8 cellular contexts compared by ENCODE assay signal in the genomic region with DNA sequence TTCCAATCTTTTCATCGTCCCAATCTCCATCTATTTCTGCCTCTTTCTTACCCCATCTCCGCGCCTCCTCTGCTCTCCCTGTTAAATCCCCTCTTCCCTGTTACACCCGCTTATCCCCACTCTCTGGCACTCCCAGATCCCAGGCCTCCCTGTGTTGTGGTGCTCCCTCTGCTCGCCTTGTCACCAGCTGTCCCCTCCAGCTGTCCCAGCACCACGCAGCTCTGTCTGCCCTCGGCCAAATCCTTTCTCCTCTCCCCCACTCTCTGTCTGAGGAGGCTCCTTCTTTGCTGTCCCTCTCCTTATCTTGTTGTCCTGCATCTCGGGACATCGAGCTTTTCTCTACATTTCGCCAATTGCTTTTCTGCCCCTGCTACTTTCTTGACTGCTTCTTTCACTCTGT. TPM values are rescaled to one million over a fixed set of nuclear protein-coding genes. Genes with fewer than 3 reads are reported as not detected.
DNase-seq lines count a peak whose midpoint lies in the region; ATAC-seq, FAIRE-seq and TF ChIP-seq lines count a peak whose summit lies in the region.

No MANE protein-coding gene starts in this region.

- peaks cover 8% of the 10 kb centered on the region for H3K79me1 ChIP-seq in H1 (ENCODE audit: low read depth, low read length)

- H3K4me2 ChIP-seq in DOHH2 (ENCODE audit: low read length) (peak overlapping the region; percentile 98), H1 (ENCODE audit: insufficient read depth in 1 of 2, low read depth in 2 of 2, low read length in 2 of 2) (peak overlapping the region; percentile 77 to 99), osteoblast (ENCODE audit: insufficient read depth, low read length) (peak overlapping the region; percentile 100)

- H3K18ac ChIP-seq in H1 (ENCODE audit: extremely low read depth, low read length): no peak overlapping the region

- H3K79me2 ChIP-seq in DOHH2 (ENCODE audit: control insufficient read depth, low read length) (peaks cover 55% of the 10 kb centered on the region), H1 (ENCODE audit: control insufficient read depth in 1 of 2, insufficient read depth in 2 of 2, low read length in 2 of 2) (peaks cover 3 to 36% of the 10 kb centered on the region in 2 experiments; a peak in 3 of 4 replicates), osteoblast (ENCODE audit: insufficient read depth, low read length) (peaks cover 51% of the 10 kb centered on the region)

- no peaks in the 10 kb centered on the region for H3F3A ChIP-seq in DOHH2 (ENCODE audit: control insufficient read depth, insufficient read depth)

- ATAC-seq in GM19023 (IDR thresholded peaks at IDR 0.05; ENCODE audit: unreplicated experiment): no peak

- no peak for TF ChIP-seq POLR2A in H1 (IDR thresholded peaks at IDR 0.05; ENCODE audit: control extremely low read depth in 1 of 2, low read depth in 2 of 2, low read length in 2 of 2)

- no peak overlapping the region for H3K4ac ChIP-seq in H1 (replicated peaks; ENCODE audit: insufficient read length, low read depth, low read length)

- POLR2A ChIA-PET in H1 (lab: Charles Lee; ENCODE audit: partially characterized antibody): interaction anchor here (0.6 to 1.6 kb wide), 4 partner anchors 11 to 912 kb away, joined by 3 to 4 read pairs (median 3); no protein-coding TSS in a partner anchor

- no peak for TF ChIP-seq EP300 in H1 (IDR thresholded peaks at IDR 0.05; ENCODE audit: borderline replicate concordance in 1 of 2, low read depth in 2 of 2, low read length in 2 of 2)

- H4K20me1 ChIP-seq in DOHH2 (ENCODE audit: control insufficient read depth, insufficient read depth, low read depth, low read length) (0 out of 2 replicates have a peak, but pooled peaks cover 2% of the 10 kb centered on the region), H1 (replicated peaks in 1 of 2; ENCODE audit: control insufficient read depth in 1 of 2, insufficient read depth in 2 of 2, low read length in 2 of 2) (peaks cover 2 to 4% of the 10 kb centered on the region in 2 experiments), osteoblast (ENCODE audit: insufficient read depth, low read length) (peaks cover 25% of the 10 kb centered on the region)

- H3K9ac ChIP-seq in H1 (replicated peaks in 1 of 4; ENCODE audit: extremely low read depth in 1 of 4, low read depth in 3 of 4, low read length in 3 of 4): peak overlapping the region in 3 of 4 experiments; percentile 9 to 82 (median 81); a peak in 4 of 7 replicates

- H3K27ac ChIP-seq in DOHH2 (ENCODE audit: low read depth, low read length) (peak overlapping the region; percentile 21; the same call in 1 of the 2 replicates), H1 (ENCODE audit: low read depth, low read length) (0 out of 2 replicates have a peak overlapping the region, but pooled peaks have one; percentile 5), osteoblast (ENCODE audit: low read depth, low read length) (peak overlapping the region; percentile 94)

- CTCF ChIA-PET in H1 (lab: Charles Lee; ENCODE audit: partially characterized antibody): interaction anchor here (1.7 kb wide), 1 partner anchor 11 kb away, joined by 8 read pairs; no protein-coding TSS in a partner anchor

- DNase-seq in NCI-H69 (lab: John Stamatoyannopoulos, UW): peak; percentile 37
- no peak for DNase-seq in H1 (ENCODE audit: low read depth in 1 of 2, low spot score in 2 of 2)
- DNase-seq in osteoblast (ENCODE audit: insufficient read length, low spot score, missing footprints): no peak
- no peak for DNase-seq in iPS-NIHi7 (ENCODE audit: extremely low spot score)
- DNase-seq in GOT3 (lab: John Stamatoyannopoulos, UW): no peak
- no peak for DNase-seq in AML-193 (lab: John Stamatoyannopoulos, UW)

- H2BK15ac ChIP-seq in H1 (ENCODE audit: low read length): no peak overlapping the region

- no peak overlapping the region for H2AK5ac ChIP-seq in H1 (ENCODE audit: low read depth, low read length)

- no peak overlapping the region for H2BK5ac ChIP-seq in H1 (ENCODE audit: low read depth, low read length)

- H3K9me3 ChIP-seq in DOHH2 (ENCODE audit: control insufficient read depth, insufficient read depth, low read length): no peaks in the 10 kb centered on the region
- no peaks in the 10 kb centered on the region for H3K9me3 ChIP-seq in H1 (ENCODE audit: insufficient read depth in 2 of 2, low read depth in 1 of 2, low read length in 1 of 2)
- no peaks in the 10 kb centered on the region for H3K9me3 ChIP-seq in osteoblast (ENCODE audit: low read depth, low read length)

- WGBS in H1 (ENCODE audit: extremely low coverage in 1 of 2, insufficient coverage in 1 of 2, insufficient read length in 1 of 2, insufficient replicate concordance in 2 of 2, low coverage in 1 of 2, low lambda C conversion rate in 2 of 2, missing lambda C conversion rate in 1 of 2), 2 experiments: 55 to 100% methylated on average over 1 to 10 of the region's 10 CpGs

- no peaks in the 10 kb centered on the region for H3K9me2 ChIP-seq in DOHH2 (replicated peaks; ENCODE audit: control insufficient read depth, low read length)

- TF ChIP-seq CTCF in DOHH2 (IDR thresholded peaks at IDR 0.05; ENCODE audit: low read depth, low read length, poor library complexity, severe bottlenecking): no peak
- no peak for TF ChIP-seq CTCF in H1 (IDR thresholded peaks at IDR 0.05; ENCODE audit: control extremely low read depth in 1 of 3, insufficient read depth in 1 of 3, low read depth in 1 of 3, low read length in 3 of 3)
- no peak for TF ChIP-seq CTCF in osteoblast (IDR thresholded peaks at IDR 0.05; ENCODE audit: extremely low read depth, low read depth, low read length)

- TF ChIP-seq RAD21 in H1 (IDR thresholded peaks at IDR 0.05 in 1 of 2, conservative IDR thresholded peaks at IDR 0.05 in 1 of 2; ENCODE audit: low read depth in 2 of 2, low read length in 2 of 2): no peak

- H3K14ac ChIP-seq in H1 (ENCODE audit: insufficient read length): no peak overlapping the region

- FAIRE-seq in H1 (lab: Jason Lieb, UNC): no peak

- no peaks in the 10 kb centered on the region for H3K27me3 ChIP-seq in DOHH2 (ENCODE audit: control insufficient read depth, low read length)
- no peaks in the 10 kb centered on the region; a peak in 1 of 7 replicates for H3K27me3 ChIP-seq in H1 (replicated peaks in 1 of 4; ENCODE audit: control insufficient read depth in 3 of 4, extremely low read depth in 1 of 4, insufficient read depth in 3 of 4, low read length in 3 of 4)
- no peaks in the 10 kb centered on the region for H3K27me3 ChIP-seq in osteoblast (ENCODE audit: insufficient read depth, low read length)

- no peak overlapping the region for H2BK20ac ChIP-seq in H1 (ENCODE audit: low read length)

- H3K56ac ChIP-seq in H1 (replicated peaks; ENCODE audit: insufficient read length, low read depth, low read length): no peak overlapping the region

- no peak overlapping the region for H4K8ac ChIP-seq in H1 (ENCODE audit: extremely low read depth, insufficient read depth, low read length)

- H2BK120ac ChIP-seq in H1 (replicated peaks; ENCODE audit: low read depth, low read length): no peak overlapping the region

- H3K4me1 ChIP-seq in DOHH2 (ENCODE audit: control insufficient read depth, low read length) (peaks cover 20% of the 10 kb centered on the region), H1 (replicated peaks in 1 of 4; ENCODE audit: control insufficient read depth in 3 of 4, insufficient read depth in 4 of 4, low read length in 3 of 4) (peaks cover 0 to 8% (median 2%) of the 10 kb centered on the region in 4 experiments; a peak in 2 of 7 replicates), osteoblast (ENCODE audit: insufficient read depth, low read length) (peaks cover 12% of the 10 kb centered on the region)

- H3K36me3 ChIP-seq in DOHH2 (ENCODE audit: control insufficient read depth, low read length) (peaks cover 34% of the 10 kb centered on the region), H1 (ENCODE audit: control insufficient read depth in 2 of 4, insufficient read depth in 4 of 4, low read length in 3 of 4) (no peaks in the 10 kb centered on the region), osteoblast (ENCODE audit: insufficient read depth, low read length) (no peaks in the 10 kb centered on the region)

- H2AFZ ChIP-seq in H1 (ENCODE audit: low read length) (no peak overlapping the region), osteoblast (ENCODE audit: low read length) (peak overlapping the region; percentile 96)

- peaks cover 13% of the 10 kb centered on the region for H3K23me2 ChIP-seq in H1 (ENCODE audit: low read depth, low read length)

- H2BK12ac ChIP-seq in H1 (ENCODE audit: low read depth, low read length): no peak overlapping the region

- peak overlapping the region; percentile 76 for H3K4me3 ChIP-seq in DOHH2 (ENCODE audit: low read length)
- peak overlapping the region; percentile 86 to 99 (median 98) for H3K4me3 ChIP-seq in H1 (ENCODE audit: extremely low read depth in 1 of 4, insufficient read depth in 2 of 4, low read depth in 3 of 4, low read length in 4 of 4)
- H3K4me3 ChIP-seq in osteoblast (ENCODE audit: insufficient read depth, low read length): peak overlapping the region; percentile 98

- no peak overlapping the region for H3K23ac ChIP-seq in H1 (ENCODE audit: insufficient read length)

- H4K91ac ChIP-seq in H1 (replicated peaks; ENCODE audit: insufficient read length, low read length): no peak overlapping the region

- H4K5ac ChIP-seq in H1 (ENCODE audit: insufficient read length, low read depth, low read length): no peak overlapping the region

RNA-seq across cellular contexts. Expression of a gene that starts 1.0 kb away (rescaled TPM):
- 28.3 and 31.2 TPM in 2 replicates for total RNA-seq in H1 (2021; fragmentation: NEBNext Ultra II Directional; extraction: Animal tissue kit (Norgen Biotek cat#: 25700))
- polyA plus RNA-seq in H1 (2011; rRNA removed): 15.8 and 29.0 TPM in 2 replicates
- 43.1 TPM for polyA plus RNA-seq in H1 (2011; cell fraction: cytosol; rRNA removed)
- 51.6 TPM for polyA plus RNA-seq in H1 (2011; cell fraction: nucleus; rRNA removed)
- 23.1 to 39.7 TPM (median 26.2 TPM) in 4 replicates for polyA plus RNA-seq in H1 (2012, experiment 1 of 2)
- polyA plus RNA-seq in H1 (2012, experiment 2 of 2): 1.8 TPM
- 23.9 TPM for polyA plus RNA-seq in H1 (2013, experiment 1 of 2)
- 19.6 TPM for polyA plus RNA-seq in H1 (2013, experiment 2 of 2)
- polyA minus RNA-seq in H1 (2011; rRNA and poly(A)+ RNA removed): 31.2 and 34.1 TPM in 2 replicates
- polyA minus RNA-seq in H1 (2011; cell fraction: cytosol; rRNA and poly(A)+ RNA removed): 21.1 TPM
- 61.4 TPM for polyA minus RNA-seq in H1 (2011; cell fraction: nucleus; rRNA and poly(A)+ RNA removed)
- total RNA-seq in osteoblast: 47.7 and 51.8 TPM in 2 replicates

RNA-seq across cellular contexts. Expression of a gene that starts 30.5 kb away (rescaled TPM):
- total RNA-seq in H1 (2021; fragmentation: NEBNext Ultra II Directional; extraction: Animal tissue kit (Norgen Biotek cat#: 25700)): 9.3 and 9.7 TPM in 2 replicates
- 3.8 and 5.8 TPM in 2 replicates for polyA plus RNA-seq in H1 (2011; rRNA removed)
- polyA plus RNA-seq in H1 (2011; cell fraction: cytosol; rRNA removed): 6.8 TPM
- polyA plus RNA-seq in H1 (2011; cell fraction: nucleus; rRNA removed): 5.3 TPM
- polyA plus RNA-seq in H1 (2012, experiment 1 of 2): 4.9 to 8.6 TPM (median 6.5 TPM) in 4 replicates
- polyA plus RNA-seq in H1 (2012, experiment 2 of 2): 0.20 TPM
- 8.7 TPM for polyA plus RNA-seq in H1 (2013, experiment 1 of 2)
- polyA plus RNA-seq in H1 (2013, experiment 2 of 2): 8.7 TPM
- polyA minus RNA-seq in H1 (2011; rRNA and poly(A)+ RNA removed): 19.2 and 20.2 TPM in 2 replicates
- 8.2 TPM for polyA minus RNA-seq in H1 (2011; cell fraction: cytosol; rRNA and poly(A)+ RNA removed)
- polyA minus RNA-seq in H1 (2011; cell fraction: nucleus; rRNA and poly(A)+ RNA removed): 13.2 TPM
- 7.6 and 11.2 TPM in 2 replicates for total RNA-seq in osteoblast

RNA-seq across cellular contexts. Expression of a gene that starts 56.7 kb away (rescaled TPM):
- total RNA-seq in H1 (2021; fragmentation: NEBNext Ultra II Directional; extraction: Animal tissue kit (Norgen Biotek cat#: 25700)): 14.6 and 15.0 TPM in 2 replicates
- polyA plus RNA-seq in H1 (2011; rRNA removed): 1.4 and 3.0 TPM in 2 replicates
- polyA plus RNA-seq in H1 (2011; cell fraction: cytosol; rRNA removed): 3.8 TPM
- polyA plus RNA-seq in H1 (2011; cell fraction: nucleus; rRNA removed): 3.2 TPM
- polyA plus RNA-seq in H1 (2012, experiment 1 of 2): 4.8 to 8.2 TPM (median 5.7 TPM) in 4 replicates
- polyA plus RNA-seq in H1 (2012, experiment 2 of 2): 0.87 TPM
- 6.7 TPM for polyA plus RNA-seq in H1 (2013, experiment 1 of 2)
- polyA plus RNA-seq in H1 (2013, experiment 2 of 2): 6.7 TPM
- polyA minus RNA-seq in H1 (2011; rRNA and poly(A)+ RNA removed): 11.1 and 20.3 TPM in 2 replicates
- polyA minus RNA-seq in H1 (2011; cell fraction: cytosol; rRNA and poly(A)+ RNA removed): 8.5 TPM
- polyA minus RNA-seq in H1 (2011; cell fraction: nucleus; rRNA and poly(A)+ RNA removed): 25.2 TPM
- total RNA-seq in osteoblast: 9.0 and 12.4 TPM in 2 replicates

RNA-seq across cellular contexts. Expression of a gene that starts 57.6 kb away (rescaled TPM):
- not detected in 2 replicates for total RNA-seq in H1 (2021; fragmentation: NEBNext Ultra II Directional; extraction: Animal tissue kit (Norgen Biotek cat#: 25700))
- polyA plus RNA-seq in H1 (2011; rRNA removed): 0.03 TPM in 1 of 2 replicates, not detected in the other
- polyA plus RNA-seq in H1 (2011; cell fraction: cytosol; rRNA removed): 0.04 TPM
- not detected for polyA plus RNA-seq in H1 (2011; cell fraction: nucleus; rRNA removed)
- polyA plus RNA-seq in H1 (2012, experiment 1 of 2): not detected in 4 replicates
- polyA plus RNA-seq in H1 (2012, experiment 2 of 2): not detected
- 0.08 TPM for polyA plus RNA-seq in H1 (2013, experiment 1 of 2)
- 0.07 TPM for polyA plus RNA-seq in H1 (2013, experiment 2 of 2)
- polyA minus RNA-seq in H1 (2011; rRNA and poly(A)+ RNA removed): not detected in 2 replicates
- not detected for polyA minus RNA-seq in H1 (2011; cell fraction: cytosol; rRNA and poly(A)+ RNA removed)
- polyA minus RNA-seq in H1 (2011; cell fraction: nucleus; rRNA and poly(A)+ RNA removed): not detected
- not detected in 2 replicates for total RNA-seq in osteoblast

Comparison
In these comparisons a context has a peak if more than half of its experiments do, and no peak if none do; other contexts are left out.
1. H3K27ac ChIP-seq: peak in every context shown above with its lines; median percentile 94 in osteoblast; 21 in DOHH2; 5 in H1.